Comparison of ENCODE assay signal across 1 cellular context in genomic region chr6:7479801-7480266, GRCh38.
A peak's percentile ranks its signal among the peaks of the same experiment; 100 is the strongest.
TF ChIP-seq lines count a peak whose summit lies in the region.

No MANE protein-coding gene starts in this region.

TF ChIP-seq in K562, 482 proteins besides CTCF, POLR2A, EP300 and RAD21 (continued from another document):
- TF ChIP-seq CEBPZ (IDR thresholded peaks at IDR 0.05; ENCODE audit: borderline replicate concordance, low read depth, low read length) (no peak), ZBTB11 (CRISPR knock-in tag; IDR thresholded peaks at IDR 0.05) (peak in 1 of 3 experiments; percentile 18; a peak in 1 of 6 replicates), SNIP1 (IDR thresholded peaks at IDR 0.05; ENCODE audit: low read depth) (no peak), USF2 (CRISPR knock-in tag; IDR thresholded peaks at IDR 0.05) (no peak), PRPF4 (IDR thresholded peaks at IDR 0.05; ENCODE audit: insufficient read depth, low read depth, low read length, poor library complexity, severe bottlenecking) (no peak), PKNOX1 (IDR thresholded peaks at IDR 0.05) (0 out of 2 replicates have a peak, but pooled peaks have one; percentile 15), GTF3C2 (IDR thresholded peaks at IDR 0.05; ENCODE audit: borderline replicate concordance, extremely low read depth, insufficient read length) (no peak), ZNF764 (CRISPR knock-in tag; IDR thresholded peaks at IDR 0.05; ENCODE audit: low read depth) (no peak), SRSF7 (optimal IDR thresholded peaks at IDR 0.05; ENCODE audit: low read depth, low read length) (no peak), DLX4 (CRISPR knock-in tag; IDR thresholded peaks at IDR 0.05) (no peak), CEBPB (tag; IDR thresholded peaks at IDR 0.05) (no peak), RFX7 (CRISPR knock-in tag; IDR thresholded peaks at IDR 0.05) (no peak), TARDBP (IDR thresholded peaks at IDR 0.05) (no peak), PTTG1 (tag; IDR thresholded peaks at IDR 0.05; ENCODE audit: low read depth) (no peak)
